Comparison of ENCODE assay signal across 17 cellular contexts in genomic region chr10:28169525-28169924, GRCh38.
DNase-seq lines count a peak whose midpoint lies in the region; ATAC-seq and TF ChIP-seq lines count a peak whose summit lies in the region.
"Had no signal": no experiment of that assay in that cellular context is flagged by ENCODE, and none has a peak within 500 bp of the region (broad histone marks: within the 10 kb centered on the region; RNA-seq: fewer than 3 reads in every experiment).

No MANE protein-coding gene starts in this region.

- H3K36me3 ChIP-seq in right lobe of liver = no peaks in the 10 kb centered on the region

- no peak for DNase-seq in NCI-H2171 treated with DMSO at 0.1 percent for 48 hours (lab: John Stamatoyannopoulos, UW)
- no peak for DNase-seq in AG20443 (ENCODE audit: low spot score)
- no peak for DNase-seq in activated CD8-positive, alpha-beta memory T cell treated with anti-CD3 and anti-CD28 coated beads, Interleukin-2, amount 10 ng/mL, durations not matched to agents 7 days and 5 days
- no peak for DNase-seq in right lobe of liver
- DNase-seq: activated CD8-positive, alpha-beta T cell treated with anti-CD3 and anti-CD28 coated beads, Interleukin-2, amount 10 ng/mL, durations not matched to agents 7 days and 5 days; AML-193; glutamatergic neuron; IMR-90; NCI-H1436; NCI-H526; right cardiac atrium; Right ventricle myocardium superior; stimulated activated naive CD8-positive, alpha-beta T cell treated with anti-CD3 and anti-CD28 coated beads, Interleukin-15, amount 100 ng/mL, for 72 hours had no signal

- TF ChIP-seq POLR2A in right lobe of liver (IDR thresholded peaks at IDR 0.05) = no peak

- no peaks in the 10 kb centered on the region for H3K9me3 ChIP-seq in right lobe of liver

- no peaks in the 10 kb centered on the region for H3K36me3 Mint-ChIP-seq in activated CD8-positive, alpha-beta memory T cell treated with anti-CD3 and anti-CD28 coated beads, Interleukin-2, amount 10 ng/mL, durations not matched to agents 7 days and 5 days

- H3K4me3 ChIP-seq in right lobe of liver = no peak overlapping the region

- H3K27ac Mint-ChIP-seq in activated CD8-positive, alpha-beta memory T cell treated with anti-CD3 and anti-CD28 coated beads, Interleukin-2, amount 10 ng/mL, durations not matched to agents 7 days and 5 days = no peak overlapping the region
- H3K27ac Mint-ChIP-seq: activated CD8-positive, alpha-beta T cell treated with anti-CD3 and anti-CD28 coated beads, Interleukin-2, amount 10 ng/mL, durations not matched to agents 7 days and 5 days had no signal

- no peaks in the 10 kb centered on the region for H3K27me3 Mint-ChIP-seq in activated CD8-positive, alpha-beta memory T cell treated with anti-CD3 and anti-CD28 coated beads, Interleukin-2, amount 10 ng/mL, durations not matched to agents 7 days and 5 days
- H3K27me3 Mint-ChIP-seq: stimulated activated naive CD8-positive, alpha-beta T cell treated with anti-CD3 and anti-CD28 coated beads, Interleukin-15, amount 100 ng/mL, for 72 hours had no signal

- 92% methylated on average over 1 of the region's 2 CpGs for WGBS in right lobe of liver (ENCODE audit: insufficient coverage, low coverage, low lambda C conversion rate, missing lambda C conversion rate)

- CTCF ChIA-PET in activated CD8-positive, alpha-beta memory T cell treated with anti-CD3 and anti-CD28 coated beads, Interleukin-2, amount 10 ng/mL, durations not matched to agents 7 days and 5 days (lab: Charles Lee) = interaction anchor here (0.8 to 0.9 kb wide), 2 partner anchors 10 to 494 kb away, joined by 3 read pairs; no protein-coding TSS in a partner anchor

- H3K27ac ChIP-seq in right lobe of liver = no peak overlapping the region

- no peak for TF ChIP-seq CTCF in right lobe of liver (IDR thresholded peaks at IDR 0.05)

- H3K4me3 Mint-ChIP-seq in activated CD8-positive, alpha-beta memory T cell treated with anti-CD3 and anti-CD28 coated beads, Interleukin-2, amount 10 ng/mL, durations not matched to agents 7 days and 5 days = no peak overlapping the region
- H3K4me3 Mint-ChIP-seq: activated CD8-positive, alpha-beta T cell treated with anti-CD3 and anti-CD28 coated beads, Interleukin-2, amount 10 ng/mL, durations not matched to agents 7 days and 5 days; stimulated activated naive CD8-positive, alpha-beta T cell treated with anti-CD3 and anti-CD28 coated beads, Interleukin-15, amount 100 ng/mL, for 72 hours had no signal

- ATAC-seq in GM18867 (IDR thresholded peaks at IDR 0.05; ENCODE audit: unreplicated experiment) = peak; percentile 98
- ATAC-seq in GM21381 (IDR thresholded peaks at IDR 0.05; ENCODE audit: unreplicated experiment) = peak; percentile 80
- peak; percentile 95 for ATAC-seq in HG02943 (IDR thresholded peaks at IDR 0.05; ENCODE audit: low read depth, unreplicated experiment)
- ATAC-seq in HG03565 (IDR thresholded peaks at IDR 0.05; ENCODE audit: unreplicated experiment) = peak; percentile 59
- ATAC-seq in activated CD8-positive, alpha-beta memory T cell treated with anti-CD3 and anti-CD28 coated beads, Interleukin-2, amount 10 ng/mL, durations not matched to agents 7 days and 5 days = no peak
- ATAC-seq in right lobe of liver = no peak
- ATAC-seq: activated CD8-positive, alpha-beta T cell treated with anti-CD3 and anti-CD28 coated beads, Interleukin-2, amount 10 ng/mL, durations not matched to agents 7 days and 5 days; right cardiac atrium; stimulated activated naive CD8-positive, alpha-beta T cell treated with anti-CD3 and anti-CD28 coated beads, Interleukin-15, amount 100 ng/mL, for 72 hours had no signal

- H3K9me3 Mint-ChIP-seq in activated CD8-positive, alpha-beta memory T cell treated with anti-CD3 and anti-CD28 coated beads, Interleukin-2, amount 10 ng/mL, durations not matched to agents 7 days and 5 days (ENCODE audit: low read depth) = no peaks in the 10 kb centered on the region
- H3K9me3 Mint-ChIP-seq: stimulated activated naive CD8-positive, alpha-beta T cell treated with anti-CD3 and anti-CD28 coated beads, Interleukin-15, amount 100 ng/mL, for 72 hours had no signal

- H3K27me3 ChIP-seq in right lobe of liver = no peaks in the 10 kb centered on the region

- H3K4me1 Mint-ChIP-seq in activated CD8-positive, alpha-beta memory T cell treated with anti-CD3 and anti-CD28 coated beads, Interleukin-2, amount 10 ng/mL, durations not matched to agents 7 days and 5 days = peaks cover 4% of the 10 kb centered on the region

- peaks cover 0 to 17% (median 6%) of the 10 kb centered on the region in 4 donors for H3K4me1 ChIP-seq in right lobe of liver

- intact Hi-C loops in right lobe of liver (cut with DNase I) = no loop called here

Comparison
In these comparisons a context has a peak if more than half of its experiments do, and no peak if none do; other contexts are left out.
1. ATAC-seq: peak in GM18867 (single experiment), GM21381 (single experiment), HG02943 (single experiment) and HG03565 (single experiment); none in activated CD8-positive, alpha-beta memory T cell treated with anti-CD3 and anti-CD28 coated beads, Interleukin-2, amount 10 ng/mL, durations not matched to agents 7 days and 5 days (single experiment) and right lobe of liver (0 of 4).